Comparison of ENCODE assay signal across 20 cellular contexts in the genomic region with DNA sequence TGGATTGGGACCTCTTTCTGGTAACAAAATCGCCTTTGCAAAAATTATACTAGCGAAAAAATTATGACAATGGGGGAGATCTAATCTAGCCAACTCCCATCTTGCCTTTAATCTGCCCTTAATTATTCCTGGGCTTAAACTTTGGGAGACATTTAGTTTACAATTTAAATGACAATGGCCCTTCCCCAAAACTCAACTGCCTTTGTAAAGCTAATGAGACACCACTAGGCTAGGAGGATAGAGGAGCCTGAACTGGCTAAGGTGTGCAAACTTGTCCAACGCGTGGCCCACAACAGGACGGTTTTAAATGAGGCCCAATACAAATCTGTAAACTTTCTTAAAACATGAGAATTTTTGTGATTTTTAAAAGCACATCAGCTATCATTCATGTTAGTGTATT.
DNase-seq lines count a peak whose midpoint lies in the region; ATAC-seq and TF ChIP-seq lines count a peak whose summit lies in the region.
"Had no signal": no experiment of that assay in that cellular context is flagged by ENCODE, and none has a peak within 500 bp of the region (broad histone marks: within the 10 kb centered on the region; RNA-seq: fewer than 3 reads in every experiment).

No MANE protein-coding gene starts in this region.

- peaks cover 65% of the 10 kb centered on the region for H3K4me1 ChIP-seq in left ventricle myocardium inferior
- peaks cover 3% of the 10 kb centered on the region for H3K4me1 ChIP-seq in right cardiac atrium (ENCODE audit: control insufficient read depth, insufficient read depth, low read length)

- H3K9me3 Mint-ChIP-seq in T-cell = no peaks in the 10 kb centered on the region
- H3K9me3 Mint-ChIP-seq in activated T-cell treated with anti-CD3 and anti-CD28 coated beads, Interleukin-2, amount 50 U/mL, for 72 hours = no peaks in the 10 kb centered on the region
- H3K9me3 Mint-ChIP-seq: IgD-negative memory B cell had no signal

- H3K36me3 Mint-ChIP-seq in T-cell = peaks cover 30% of the 10 kb centered on the region
- H3K36me3 Mint-ChIP-seq in activated T-cell treated with anti-CD3 and anti-CD28 coated beads, Interleukin-2, amount 50 U/mL, for 72 hours (ENCODE audit: insufficient read depth in 2 of 2) = peaks cover 5 to 16% of the 10 kb centered on the region in 2 donors

- intact Hi-C loops in left ventricle myocardium inferior (cut with micrococcal nuclease) (no loop called here), right cardiac atrium (cut with DNase I) (no loop called here)

- DNase-seq in left ventricle myocardium inferior (no peak), right cardiac atrium (no peak), iPS DF 19.7 (ENCODE audit: low read depth, low spot score) (peak; percentile 30), T-cell (no peak)
- DNase-seq in stimulated activated naive CD4-positive, alpha-beta T cell treated with Interleukin-2 at 50 U/mL for 16 hours (lab: John Stamatoyannopoulos, UW) = no peak
- no peak for DNase-seq in activated T-cell treated with anti-CD3 and anti-CD28 coated beads, Interleukin-2, amount 50 U/mL, for 72 hours
- DNase-seq: 8988T, DMS 273 treated with DMSO at 0.1 percent for 48 hours, DMS79 treated with DMSO at 0.1 percent for 48 hours, Karpas-422, NCI-H1417 treated with DMSO at 0.1 percent for 48 hours, NCI-H187, NCI-H446 treated with DMSO at 0.1 percent for 48 hours, NCI-H526 treated with DMSO at 0.1 percent for 48 hours, T-helper 17 cell had no signal

- H3K27ac Mint-ChIP-seq in T-cell = no peak overlapping the region
- H3K27ac Mint-ChIP-seq in activated T-cell treated with anti-CD3 and anti-CD28 coated beads, Interleukin-2, amount 50 U/mL, for 72 hours = no peak overlapping the region

- H3K27me3 ChIP-seq in left ventricle myocardium inferior (ENCODE audit: low read depth) (no peaks in the 10 kb centered on the region), right cardiac atrium (ENCODE audit: control insufficient read depth, insufficient read depth) (no peaks in the 10 kb centered on the region)

- POLR2A ChIA-PET in T-cell (lab: Charles Lee) = no interaction called here

- WGBS in right cardiac atrium = 91% methylated on average over 5 of the region's 5 CpGs

- peaks cover 35 to 63% (median 58%) of the 10 kb centered on the region in 3 donors for H3K4me1 Mint-ChIP-seq in T-cell
- no peaks in the 10 kb centered on the region for H3K4me1 Mint-ChIP-seq in activated T-cell treated with anti-CD3 and anti-CD28 coated beads, Interleukin-2, amount 50 U/mL, for 72 hours (ENCODE audit: low read depth)

- ATAC-seq in right cardiac atrium = no peak
- ATAC-seq in GM19035 (IDR thresholded peaks at IDR 0.05; ENCODE audit: unreplicated experiment) = no peak
- ATAC-seq in T-cell (replicated peaks in 1 of 4) = no peak
- no peak for ATAC-seq in activated T-cell treated with anti-CD3 and anti-CD28 coated beads, Interleukin-2, amount 50 U/mL, for 72 hours (replicated peaks in 1 of 2)
- ATAC-seq: HCT116, T-helper 17 cell had no signal

- H3K27me3 Mint-ChIP-seq in T-cell = no peaks in the 10 kb centered on the region
- no peaks in the 10 kb centered on the region for H3K27me3 Mint-ChIP-seq in activated T-cell treated with anti-CD3 and anti-CD28 coated beads, Interleukin-2, amount 50 U/mL, for 72 hours (ENCODE audit: low read depth)
- H3K27me3 Mint-ChIP-seq: IgD-negative memory B cell, T-helper 17 cell had no signal

- H3K4me3 Mint-ChIP-seq in T-cell = no peak overlapping the region
- no peak overlapping the region for H3K4me3 Mint-ChIP-seq in activated T-cell treated with anti-CD3 and anti-CD28 coated beads, Interleukin-2, amount 50 U/mL, for 72 hours
- H3K4me3 Mint-ChIP-seq: IgD-negative memory B cell, T-helper 17 cell had no signal

- no peaks in the 10 kb centered on the region for H3K9me3 ChIP-seq in left ventricle myocardium inferior (replicated peaks)
- H3K9me3 ChIP-seq in right cardiac atrium (ENCODE audit: control insufficient read depth, low read length) = no peaks in the 10 kb centered on the region

- H3K27ac ChIP-seq in left ventricle myocardium inferior (replicated peaks) = peak overlapping the region; percentile 81
- H3K27ac ChIP-seq in right cardiac atrium (ENCODE audit: low read length) = no peak overlapping the region
- H3K27ac ChIP-seq in VCaP = peak overlapping the region; percentile 33; the same call in 1 of the 2 replicates
- H3K27ac ChIP-seq: C4-2B had no signal

- TF ChIP-seq CTCF in left ventricle myocardium inferior (IDR thresholded peaks at IDR 0.05; ENCODE audit: borderline replicate concordance) (no peak), VCaP (conservative IDR thresholded peaks at IDR 0.05) (no peak)

- CTCF ChIA-PET in T-cell (lab: Charles Lee) = no interaction called here

- peaks cover 11% of the 10 kb centered on the region for H3K36me3 ChIP-seq in left ventricle myocardium inferior

- no peak overlapping the region for H3K4me3 ChIP-seq in left ventricle myocardium inferior
- H3K4me3 ChIP-seq in right cardiac atrium (ENCODE audit: low read length) = no peak overlapping the region
